ENCODE assay signal across 1 cellular context in the genomic region with DNA sequence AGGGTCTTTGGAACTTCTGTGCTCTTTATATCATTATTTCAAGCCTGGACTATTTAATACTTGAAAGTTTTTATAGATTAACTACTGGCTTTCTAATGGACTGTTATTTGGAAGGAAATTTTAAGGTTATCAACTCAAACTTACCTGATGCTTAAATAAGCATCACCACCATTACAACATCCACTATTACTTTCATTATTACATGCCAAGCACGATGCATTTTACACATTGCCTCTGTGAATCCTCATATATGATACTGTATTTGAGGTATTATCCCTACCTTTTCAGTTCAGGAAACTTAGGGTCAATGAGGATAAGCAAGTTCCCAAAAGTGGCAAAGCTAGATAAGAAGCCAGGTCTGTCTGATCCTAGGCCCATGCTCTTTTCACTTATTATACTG.
TF ChIP-seq lines count a peak whose summit lies in the region.

No MANE protein-coding gene starts in this region.

TF ChIP-seq in SK-N-SH, 30 proteins besides CTCF, POLR2A, EP300 and RAD21 (continued from another document):
- TF ChIP-seq GABPA (IDR thresholded peaks at IDR 0.05; ENCODE audit: low read depth) (no peak), IRF3 (IDR thresholded peaks at IDR 0.05; ENCODE audit: low read depth, low read length) (no peak), SIN3A (IDR thresholded peaks at IDR 0.05; ENCODE audit: borderline replicate concordance, low read depth, low read length) (no peak), GATA2 (CRISPR knock-in tag; IDR thresholded peaks at IDR 0.05) (no peak), TEAD4 (IDR thresholded peaks at IDR 0.05; ENCODE audit: borderline replicate concordance, insufficient read depth) (no peak), RXRA (IDR thresholded peaks at IDR 0.05; ENCODE audit: borderline replicate concordance, low read depth) (no peak), FOSL2 (IDR thresholded peaks at IDR 0.05; ENCODE audit: borderline replicate concordance, low read depth) (no peak), MAX (IDR thresholded peaks at IDR 0.05; ENCODE audit: low read depth) (no peak), TCF12 (IDR thresholded peaks at IDR 0.05) (no peak), USF2 (IDR thresholded peaks at IDR 0.05; ENCODE audit: borderline replicate concordance, low read depth, low read length) (no peak), CHD2 (IDR thresholded peaks at IDR 0.05; ENCODE audit: low read length, partially characterized antibody) (no peak), RCOR1 (IDR thresholded peaks at IDR 0.05; ENCODE audit: low read length) (no peak), NRF1 (IDR thresholded peaks at IDR 0.05; ENCODE audit: low read depth, low read length) (no peak)
